In genomic region chr12:121888478-121889266, GRCh38 we compare ENCODE assay signal across 8 cellular contexts. TPM values are rescaled to one million over a fixed set of nuclear protein-coding genes. Genes with fewer than 3 reads are reported as not detected.
A peak's percentile ranks its signal among the peaks of the same experiment; 100 is the strongest.
DNase-seq lines count a peak whose midpoint lies in the region; ATAC-seq, FAIRE-seq and TF ChIP-seq lines count a peak whose summit lies in the region.

A gene with protein sequence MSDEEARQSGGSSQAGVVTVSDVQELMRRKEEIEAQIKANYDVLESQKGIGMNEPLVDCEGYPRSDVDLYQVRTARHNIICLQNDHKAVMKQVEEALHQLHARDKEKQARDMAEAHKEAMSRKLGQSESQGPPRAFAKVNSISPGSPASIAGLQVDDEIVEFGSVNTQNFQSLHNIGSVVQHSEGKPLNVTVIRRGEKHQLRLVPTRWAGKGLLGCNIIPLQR (plus strand): TSS chr12:121888790. CDS start chr12:121888857, 67 bp downstream.

- peak within 1 kb of the TSS; percentile 73 for H3K4me3 ChIP-seq in BLaER1
- H3K4me3 ChIP-seq in choroid plexus epithelial cell (ENCODE audit: low read depth, low read length) = peak within 1 kb of the TSS; percentile 99

- CTCF ChIA-PET in activated CD4-positive, alpha-beta T cell treated with anti-CD3 and anti-CD28 coated beads for 36 hours (lab: Charles Lee) = interaction anchor here (0.6 to 4.7 kb wide), 21 partner anchors 12 to 524 kb away, joined by 3 to 82 read pairs (median 4); partner anchors contain the start of genes CFAP251, MORN3, RHOF and TMEM120B

- H3K4me1 Mint-ChIP-seq in activated CD4-positive, alpha-beta T cell treated with anti-CD3 and anti-CD28 coated beads for 36 hours = peaks cover 33% of the 10 kb centered on the region

- peak within 1 kb of the TSS; percentile 89 for H3K4me3 Mint-ChIP-seq in activated CD4-positive, alpha-beta T cell treated with anti-CD3 and anti-CD28 coated beads for 36 hours

- peak; percentile 90 for DNase-seq in GM19239 (ENCODE audit: insufficient read length, low spot score)
- DNase-seq in NCI-H524 (lab: John Stamatoyannopoulos, UW) = peak; percentile 86 to 97
- peak; percentile 99 for DNase-seq in activated CD4-positive, alpha-beta T cell treated with anti-CD3 and anti-CD28 coated beads for 36 hours
- DNase-seq in choroid plexus epithelial cell (ENCODE audit: low read depth) = peak; percentile 99
- peak; percentile 88 for DNase-seq in kidney glomerular epithelial cell (lab: John Stamatoyannopoulos, UW)
- DNase-seq in stimulated activated CD4-positive, alpha-beta T cell treated with anti-CD3 and anti-CD28 coated beads, Interleukin-1b, Interleukin-23, amount 100 ng/mL, for 1 hour (ENCODE audit: low read depth in 2 of 2) = peak; percentile 94 to 97

- peak within 1 kb of the TSS; percentile 89 for H3K27ac ChIP-seq in BLaER1

- TF ChIP-seq CTCF in choroid plexus epithelial cell (conservative IDR thresholded peaks at IDR 0.05; ENCODE audit: low read depth, low read length) = peak; percentile 86

- H3K4me2 ChIP-seq in BLaER1 = peak within 1 kb of the TSS; percentile 95

- peak; percentile 98 for FAIRE-seq in GM19239 (lab: Jason Lieb, UNC)

- H3K36me3 ChIP-seq in BLaER1 = peaks cover 31% of the 10 kb centered on the region

- POLR2A ChIA-PET in activated CD4-positive, alpha-beta T cell treated with anti-CD3 and anti-CD28 coated beads for 36 hours (lab: Charles Lee) = interaction anchor here (0.6 to 1.4 kb wide), 5 partner anchors 11 to 294 kb away, joined by 3 to 5 read pairs (median 3); partner anchors contain the start of gene RHOF

- ATAC-seq in HG03457 (IDR thresholded peaks at IDR 0.05; ENCODE audit: unreplicated experiment) = peak; percentile 79
- ATAC-seq in activated CD4-positive, alpha-beta T cell treated with anti-CD3 and anti-CD28 coated beads for 36 hours = peak; percentile 94

- no peaks in the 10 kb centered on the region for H3K9me3 ChIP-seq in BLaER1

- intact Hi-C loops in activated CD4-positive, alpha-beta T cell treated with anti-CD3 and anti-CD28 coated beads for 36 hours (cut with DNase I, micrococcal nuclease) = loop anchor here (1.0 to 5.0 kb wide), 16 partner anchors 30 to 639 kb away; partner anchors contain the start of genes ORAI1 (in 2 of the 2), CFAP251 (in 1 of the 2), DIABLO (in 1 of the 2) and KNTC1 (in 1 of the 2)

- peaks cover 20% of the 10 kb centered on the region for H4K20me1 ChIP-seq in BLaER1

- no peaks in the 10 kb centered on the region for H3K27me3 Mint-ChIP-seq in activated CD4-positive, alpha-beta T cell treated with anti-CD3 and anti-CD28 coated beads for 36 hours

- H3K9ac ChIP-seq in BLaER1 = peak within 1 kb of the TSS; percentile 85

- H3K27me3 ChIP-seq in BLaER1 = no peaks in the 10 kb centered on the region

- H3K4me1 ChIP-seq in BLaER1 = peaks cover 32% of the 10 kb centered on the region

- H3K9me3 Mint-ChIP-seq in activated CD4-positive, alpha-beta T cell treated with anti-CD3 and anti-CD28 coated beads for 36 hours (ENCODE audit: low read depth) = no peaks in the 10 kb centered on the region

- peaks cover 12% of the 10 kb centered on the region for H3K36me3 Mint-ChIP-seq in activated CD4-positive, alpha-beta T cell treated with anti-CD3 and anti-CD28 coated beads for 36 hours (ENCODE audit: low read depth)

- H3K27ac Mint-ChIP-seq in activated CD4-positive, alpha-beta T cell treated with anti-CD3 and anti-CD28 coated beads for 36 hours = peak within 1 kb of the TSS; percentile 98

RNA-seq across cellular contexts. Expression of the gene that starts here (rescaled TPM):
- total RNA-seq in activated CD4-positive, alpha-beta T cell treated with anti-CD3 and anti-CD28 coated beads for 36 hours = 10 to 100 TPM; 50.4 to 56.2 TPM

Comparison
In these comparisons a context has a peak if more than half of its experiments do, and no peak if none do; other contexts are left out.
1. Peak in every context shown above with its lines: DNase-seq, ATAC-seq, H3K4me3 ChIP-seq and H3K27ac ChIP-seq.